2 cellular contexts compared by ENCODE assay signal in genomic region chr2:81324046-81324445, GRCh38.
TF ChIP-seq lines count a peak whose summit lies in the region.

No MANE protein-coding gene starts in this region.

TF ChIP-seq in SK-N-SH, 30 proteins besides CTCF, POLR2A, EP300 and RAD21 (continued from another document):
- TF ChIP-seq MEF2A (IDR thresholded peaks at IDR 0.05; ENCODE audit: borderline replicate concordance, low read depth) (no peak), RXRA (IDR thresholded peaks at IDR 0.05; ENCODE audit: borderline replicate concordance, low read depth) (no peak)

TF ChIP-seq in SK-N-SH treated with all-trans-retinoic acid at 6 μM for 48 hours, 23 proteins besides CTCF, POLR2A, EP300 and RAD21 (continued from another document):
- TF ChIP-seq OSR1 (CRISPR knock-in tag; IDR thresholded peaks at IDR 0.05): no peak
- TF ChIP-seq ARNTL (CRISPR knock-in tag; IDR thresholded peaks at IDR 0.05; ENCODE audit: borderline replicate concordance, low read depth): no peak
- no peak for TF ChIP-seq ESRRG (CRISPR knock-in tag; IDR thresholded peaks at IDR 0.05)
- TF ChIP-seq TCF4 (CRISPR knock-in tag; IDR thresholded peaks at IDR 0.05; ENCODE audit: borderline replicate concordance): no peak
